ENCODE assay signal across 1 cellular context in genomic region chr15:89577776-89578115, GRCh38.
TF ChIP-seq lines count a peak whose summit lies in the region.

No MANE protein-coding gene starts in this region.

TF ChIP-seq in SK-N-SH, 30 proteins besides CTCF, POLR2A, EP300 and RAD21 (continued from another document):
- TF ChIP-seq USF2 (IDR thresholded peaks at IDR 0.05; ENCODE audit: borderline replicate concordance, low read depth, low read length): no peak
- no peak for TF ChIP-seq FOXM1 (IDR thresholded peaks at IDR 0.05; ENCODE audit: low read depth)
- no peak for TF ChIP-seq SMC3 (IDR thresholded peaks at IDR 0.05; ENCODE audit: low read depth, low read length)
- no peak for TF ChIP-seq PBX3 (IDR thresholded peaks at IDR 0.05)
- TF ChIP-seq CHD2 (IDR thresholded peaks at IDR 0.05; ENCODE audit: low read length, partially characterized antibody): no peak
- TF ChIP-seq RCOR1 (IDR thresholded peaks at IDR 0.05; ENCODE audit: low read length): no peak
TF ChIP-seq in SK-N-SH: peak in this region for 0.
